ENCODE assay signal across 15 cellular contexts in genomic region chr15:87556886-87557285, GRCh38.
DNase-seq lines count a peak whose midpoint lies in the region; ATAC-seq and TF ChIP-seq lines count a peak whose summit lies in the region.
"Had no signal": no experiment of that assay in that cellular context is flagged by ENCODE, and none has a peak within 500 bp of the region (broad histone marks: within the 10 kb centered on the region; RNA-seq: fewer than 3 reads in every experiment).

No MANE protein-coding gene starts in this region.

- in situ Hi-C loops in GM23248 (cut with MboI) = no loop called here

- ATAC-seq in RWPE2 (ENCODE audit: low read depth) = peak; percentile 48
- ATAC-seq: GM12878, GM23338, HCT116 had no signal

- H3K9ac ChIP-seq in smooth muscle cell (ENCODE audit: low read depth) = no peak overlapping the region
- no peak overlapping the region for H3K9ac ChIP-seq in GM23248
- H3K9ac ChIP-seq: BLaER1 had no signal

- H3K27me3 ChIP-seq in RWPE2 (ENCODE audit: insufficient read depth, poor library complexity, severe bottlenecking) (no peaks in the 10 kb centered on the region), hepatocyte (no peaks in the 10 kb centered on the region), smooth muscle cell (ENCODE audit: low read depth) (no peaks in the 10 kb centered on the region), GM23248 (replicated peaks; ENCODE audit: insufficient read depth) (no peaks in the 10 kb centered on the region), esophagus muscularis mucosa (no peaks in the 10 kb centered on the region)
- H3K27me3 ChIP-seq: BLaER1 had no signal

- H3K9me3 ChIP-seq in RWPE2 (ENCODE audit: severe bottlenecking) (peaks cover 5% of the 10 kb centered on the region), hepatocyte (ENCODE audit: low read depth) (no peaks in the 10 kb centered on the region), smooth muscle cell (replicated peaks; ENCODE audit: low read depth) (no peaks in the 10 kb centered on the region), GM23248 (ENCODE audit: low read depth) (no peaks in the 10 kb centered on the region), esophagus muscularis mucosa (peaks cover 0 to 12% (median 0%) of the 10 kb centered on the region in 4 donors)

- H3K9me2 ChIP-seq in hepatocyte (replicated peaks; ENCODE audit: insufficient read depth) (no peaks in the 10 kb centered on the region), GM23248 (ENCODE audit: insufficient read depth) (no peaks in the 10 kb centered on the region)

- H3K4me1 ChIP-seq in RWPE2 (ENCODE audit: insufficient read depth, poor library complexity, severe bottlenecking) (peaks cover 13% of the 10 kb centered on the region), hepatocyte (ENCODE audit: insufficient read depth) (peaks cover 5% of the 10 kb centered on the region), smooth muscle cell (ENCODE audit: low read depth) (peaks cover 11% of the 10 kb centered on the region), GM23248 (ENCODE audit: insufficient read depth) (no peaks in the 10 kb centered on the region), esophagus muscularis mucosa (no peaks in the 10 kb centered on the region)
- H3K4me1 ChIP-seq: BLaER1 had no signal

- no peak overlapping the region for H3K4me2 ChIP-seq in hepatocyte
- peak overlapping the region; percentile 52 for H3K4me2 ChIP-seq in smooth muscle cell
- no peak overlapping the region for H3K4me2 ChIP-seq in GM23248 (ENCODE audit: unreplicated experiment)
- H3K4me2 ChIP-seq: BLaER1, GM23338 had no signal

- H4K20me1 ChIP-seq in hepatocyte (ENCODE audit: insufficient read depth, poor library complexity, severe bottlenecking) (no peaks in the 10 kb centered on the region), smooth muscle cell (ENCODE audit: low read depth) (no peaks in the 10 kb centered on the region), GM23248 (ENCODE audit: insufficient read depth) (no peaks in the 10 kb centered on the region)
- H4K20me1 ChIP-seq: BLaER1 had no signal

- H3K79me2 ChIP-seq in hepatocyte (no peaks in the 10 kb centered on the region), smooth muscle cell (ENCODE audit: low read depth) (no peaks in the 10 kb centered on the region), GM23248 (ENCODE audit: insufficient read depth) (no peaks in the 10 kb centered on the region)

- H3K4me3 ChIP-seq in RWPE2 (ENCODE audit: severe bottlenecking) (no peak overlapping the region), hepatocyte (no peak overlapping the region), smooth muscle cell (no peak overlapping the region), GM23248 (no peak overlapping the region), esophagus muscularis mucosa (no peak overlapping the region)
- H3K4me3 ChIP-seq: BLaER1, GM12878, GM23338 had no signal

- intact Hi-C loops in esophagus muscularis mucosa (cut with DNase I) = no loop called here

- TF ChIP-seq CTCF in RWPE2 (IDR thresholded peaks at IDR 0.05; ENCODE audit: poor library complexity, severe bottlenecking) = no peak
- TF ChIP-seq CTCF in hepatocyte (IDR thresholded peaks at IDR 0.05; ENCODE audit: poor library complexity) = no peak
- TF ChIP-seq CTCF in smooth muscle cell (IDR thresholded peaks at IDR 0.05; ENCODE audit: borderline replicate concordance, insufficient read depth, poor library complexity, severe bottlenecking) = no peak
- TF ChIP-seq CTCF in esophagus muscularis mucosa (IDR thresholded peaks at IDR 0.05) = no peak

- no peak for TF ChIP-seq POLR2A in esophagus muscularis mucosa (IDR thresholded peaks at IDR 0.05; ENCODE audit: low read depth)

- peak; percentile 13 for DNase-seq in ELR (ENCODE audit: low read depth)
- no peak for DNase-seq in RWPE2 (ENCODE audit: low spot score)
- no peak for DNase-seq in hepatocyte (ENCODE audit: low spot score)
- DNase-seq in smooth muscle cell (lab: John Stamatoyannopoulos, UW; ENCODE audit: unreplicated experiment) = no peak
- DNase-seq in NCI-H510A treated with DMSO at 0.1 percent for 48 hours (lab: John Stamatoyannopoulos, UW) = no peak
- DNase-seq in GM23248 = no peak
- DNase-seq in esophagus muscularis mucosa (ENCODE audit: extremely low spot score) = no peak
- DNase-seq: 8988T; CD4-positive, alpha-beta memory T cell; DMS79 treated with DMSO at 0.1 percent for 48 hours had no signal

- H3F3A ChIP-seq in smooth muscle cell (ENCODE audit: low read depth) = peaks cover 6% of the 10 kb centered on the region
- H3F3A ChIP-seq in GM23248 (ENCODE audit: insufficient read depth) = no peaks in the 10 kb centered on the region

- no peaks in the 10 kb centered on the region for H3K36me3 ChIP-seq in RWPE2 (ENCODE audit: low read depth)
- no peaks in the 10 kb centered on the region for H3K36me3 ChIP-seq in hepatocyte (replicated peaks; ENCODE audit: insufficient read depth, low read depth)
- H3K36me3 ChIP-seq in smooth muscle cell (ENCODE audit: low read depth) = no peaks in the 10 kb centered on the region
- H3K36me3 ChIP-seq in GM23248 (ENCODE audit: low read depth) = no peaks in the 10 kb centered on the region
- H3K36me3 ChIP-seq in esophagus muscularis mucosa = no peaks in the 10 kb centered on the region
- H3K36me3 ChIP-seq: BLaER1 had no signal

- TF ChIP-seq EP300 in esophagus muscularis mucosa (IDR thresholded peaks at IDR 0.05) = no peak

- peak overlapping the region; percentile 8 for H3K27ac ChIP-seq in RWPE2 (ENCODE audit: poor library complexity, severe bottlenecking)
- H3K27ac ChIP-seq in hepatocyte = peak overlapping the region; percentile 18
- no peak overlapping the region for H3K27ac ChIP-seq in smooth muscle cell (ENCODE audit: low read depth)
- no peak overlapping the region for H3K27ac ChIP-seq in GM23248
- H3K27ac ChIP-seq in esophagus muscularis mucosa (replicated peaks in 1 of 4) = no peak overlapping the region
- H3K27ac ChIP-seq: BLaER1, HL-60 had no signal

- H2AFZ ChIP-seq in hepatocyte (no peak overlapping the region), smooth muscle cell (ENCODE audit: low read depth) (no peak overlapping the region), GM23248 (no peak overlapping the region)
- H2AFZ ChIP-seq: GM23338 had no signal

Comparison
In these comparisons a context has a peak if more than half of its experiments do, and no peak if none do; other contexts are left out.
1. H3K27ac ChIP-seq: peak in RWPE2 (single experiment) and hepatocyte (single experiment); none in smooth muscle cell (single experiment), GM23248 (single experiment) and esophagus muscularis mucosa (0 of 4).